Comparison of ENCODE assay signal across 9 cellular contexts in genomic region chr9:35914307-35914807, GRCh38. TPM values are rescaled to one million over a fixed set of nuclear protein-coding genes. Genes with fewer than 3 reads are reported as not detected.
DNase-seq lines count a peak whose midpoint lies in the region; ATAC-seq and TF ChIP-seq lines count a peak whose summit lies in the region.
"Had no signal": no experiment of that assay in that cellular context is flagged by ENCODE, and none has a peak within 500 bp of the region (broad histone marks: within the 10 kb centered on the region; RNA-seq: fewer than 3 reads in every experiment).

No MANE protein-coding gene starts in this region.

- TF ChIP-seq CTCF in RWPE2 (IDR thresholded peaks at IDR 0.05; ENCODE audit: poor library complexity, severe bottlenecking) (no peak), fibroblast of pulmonary artery (IDR thresholded peaks at IDR 0.05; ENCODE audit: low read length, missing control alignments) (no peak), osteoblast (IDR thresholded peaks at IDR 0.05; ENCODE audit: extremely low read depth, low read depth, low read length) (no peak), tibial nerve (IDR thresholded peaks at IDR 0.05) (no peak)

- H3K27me3 ChIP-seq in RWPE2 (ENCODE audit: insufficient read depth, poor library complexity, severe bottlenecking) (no peaks in the 10 kb centered on the region), osteoblast (ENCODE audit: insufficient read depth, low read length) (no peaks in the 10 kb centered on the region), tibial nerve (no peaks in the 10 kb centered on the region)

- H3K36me3 ChIP-seq in RWPE2 (ENCODE audit: low read depth) (no peaks in the 10 kb centered on the region), osteoblast (ENCODE audit: insufficient read depth, low read length) (no peaks in the 10 kb centered on the region), tibial nerve (no peaks in the 10 kb centered on the region)

- ATAC-seq in RWPE2 (ENCODE audit: low read depth) (peak; percentile 45; the same call in 2 of the 3 replicates), GM18909 (IDR thresholded peaks at IDR 0.05; ENCODE audit: poor library complexity, unreplicated experiment) (no peak)

- H3K4me1 ChIP-seq in RWPE2 (ENCODE audit: insufficient read depth, poor library complexity, severe bottlenecking) (peaks cover 4% of the 10 kb centered on the region), osteoblast (ENCODE audit: insufficient read depth, low read length) (peaks cover 4% of the 10 kb centered on the region), tibial nerve (peaks cover 0 to 51% (median 17%) of the 10 kb centered on the region in 4 donors)

- H3K4me3 ChIP-seq in RWPE2 (ENCODE audit: severe bottlenecking) (no peak overlapping the region), fibroblast of pulmonary artery (replicated peaks; ENCODE audit: low read depth, low read length) (no peak overlapping the region), osteoblast (ENCODE audit: insufficient read depth, low read length) (no peak overlapping the region), tibial nerve (no peak overlapping the region)

- peaks cover under 1% of the 10 kb centered on the region for H3K79me2 ChIP-seq in osteoblast (ENCODE audit: insufficient read depth, low read length)

- no peaks in the 10 kb centered on the region for H4K20me1 ChIP-seq in osteoblast (ENCODE audit: insufficient read depth, low read length)

- intact Hi-C loops in head of caudate nucleus (cut with DNase I) = no loop called here

- H3K27ac ChIP-seq in RWPE2 (ENCODE audit: poor library complexity, severe bottlenecking) = no peak overlapping the region
- no peak overlapping the region for H3K27ac ChIP-seq in osteoblast (ENCODE audit: low read depth, low read length)
- H3K27ac ChIP-seq in tibial nerve = peak overlapping the region in 2 of 4 donors; percentile 26 to 44

- TF ChIP-seq POLR2A in tibial nerve (IDR thresholded peaks at IDR 0.05) = no peak

- peak overlapping the region; percentile 19 for H2AFZ ChIP-seq in osteoblast (ENCODE audit: low read length)

- WGBS in tibial nerve, 2 donors = 36 to 47% methylated on average over 9 of the region's 9 CpGs

- H3K9me3 ChIP-seq in RWPE2 (ENCODE audit: severe bottlenecking) (no peaks in the 10 kb centered on the region), osteoblast (ENCODE audit: low read depth, low read length) (no peaks in the 10 kb centered on the region), tibial nerve (no peaks in the 10 kb centered on the region)

- no peak for TF ChIP-seq EP300 in tibial nerve (IDR thresholded peaks at IDR 0.05)

- no peak overlapping the region for H3K4me2 ChIP-seq in osteoblast (ENCODE audit: insufficient read depth, low read length)

- peak; percentile 48 for DNase-seq in D341Med (ENCODE audit: low spot score)
- DNase-seq in RWPE2 (ENCODE audit: low spot score) = no peak
- DNase-seq in fibroblast of pulmonary artery (ENCODE audit: low read depth) = peak; percentile 52
- peak; percentile 76 for DNase-seq in osteoblast (ENCODE audit: insufficient read length, low spot score, missing footprints)
- DNase-seq in head of caudate nucleus = no peak
- no peak for DNase-seq in OCI-M2 (lab: John Stamatoyannopoulos, UW; ENCODE audit: unreplicated experiment)
- DNase-seq in tibial nerve (ENCODE audit: low spot score in 2 of 2) = no peak
- DNase-seq: DMS79 treated with DMSO at 0.1 percent for 48 hours had no signal

RNA-seq across cellular contexts. Expression of gene SPAAR, which starts 5.1 kb away (rescaled TPM):
- total RNA-seq in osteoblast = 0.29 and 0.72 TPM in 2 replicates
- total RNA-seq in tibial nerve = 10 to 100 TPM in 1 of 4 donors, 1 to 10 TPM in 3; 5.1 to 12.2 (median 7.7) TPM

RNA-seq across cellular contexts. Expression of gene HRCT1, which starts 8.4 kb away (rescaled TPM):
- total RNA-seq in osteoblast (1.8 and 5.1 TPM in 2 replicates), tibial nerve (10 to 100 TPM in 3 of 4 donors, 1 to 10 TPM in 1; 7.2 to 15.5 (median 12.0) TPM)

RNA-seq across cellular contexts. Expression of gene OR2S2, which starts 43.6 kb away (rescaled TPM):
- total RNA-seq in osteoblast (under 0.01 TPM in 2 replicates), tibial nerve (not detected)

RNA-seq across cellular contexts. Expression of gene OR13J1, which starts 44.2 kb away (rescaled TPM):
- total RNA-seq in osteoblast (not detected in 2 replicates), tibial nerve (not detected)

Comparison
In these comparisons a context has a peak if more than half of its experiments do, and no peak if none do; other contexts are left out.
1. DNase-seq: peak in D341Med (single experiment), fibroblast of pulmonary artery (single experiment) and osteoblast (single experiment); none in RWPE2 (single experiment), head of caudate nucleus (0 of 42), OCI-M2 (single experiment) and tibial nerve (0 of 2).